Comparison of ENCODE assay signal across 8 cellular contexts in genomic region chr14:35121887-35122695, GRCh38. TPM values are rescaled to one million over a fixed set of nuclear protein-coding genes. Genes with fewer than 3 reads are reported as not detected.
A peak's percentile ranks its signal among the peaks of the same experiment; 100 is the strongest.
DNase-seq lines count a peak whose midpoint lies in the region; ATAC-seq and TF ChIP-seq lines count a peak whose summit lies in the region.

Gene PPP2R3C (minus strand): TSS chr14:35121990. CDS start chr14:35121959, 31 bp downstream.
Gene PRORP (plus strand): TSS chr14:35122552. CDS start chr14:35123246, 694 bp downstream.

- no peaks in the 10 kb centered on the region for H3K79me2 ChIP-seq in mesendoderm (ENCODE audit: control insufficient read depth, insufficient read depth, low read length)

- H3K23ac ChIP-seq in mesendoderm (ENCODE audit: low read length), result no peak within 1 kb of the TSS

- H3K36me3 Mint-ChIP-seq in activated CD8-positive, alpha-beta memory T cell treated with anti-CD3 and anti-CD28 coated beads, Interleukin-2, amount 10 ng/mL, durations not matched to agents 7 days and 5 days, result peaks cover 22% of the 10 kb centered on the region
- H3K36me3 Mint-ChIP-seq in endodermal cell (ENCODE audit: low read depth), result peaks cover 18% of the 10 kb centered on the region

- peak within 1 kb of the TSS; percentile 92 for H3K4me2 ChIP-seq in mesendoderm (ENCODE audit: low read length)

- no peaks in the 10 kb centered on the region for H3K9me3 ChIP-seq in NT2/D1 (ENCODE audit: insufficient read depth, low read length)
- no peaks in the 10 kb centered on the region for H3K9me3 ChIP-seq in endodermal cell (ENCODE audit: control insufficient read depth, low read length)

- WGBS in endodermal cell (ENCODE audit: insufficient coverage in 1 of 2, insufficient read length in 1 of 2), 2 experiments, result 0% methylated on average over 36 to 57 of the region's 57 CpGs
- WGBS in mesendoderm (ENCODE audit: extremely low coverage, insufficient coverage, low lambda C conversion rate), result no CpG with 5 or more reads among the region's 57 CpGs

- H3K18ac ChIP-seq in mesendoderm (ENCODE audit: low read length), result peak within 1 kb of the TSS; percentile 73

- TF ChIP-seq CTCF in endodermal cell (conservative IDR thresholded peaks at IDR 0.05), result no peak

- peak within 1 kb of the TSS; percentile 100 for H3K56ac ChIP-seq in mesendoderm (ENCODE audit: low read length)

- peak within 1 kb of the TSS; percentile 97 for H4K5ac ChIP-seq in mesendoderm (ENCODE audit: low read length)

- no peaks in the 10 kb centered on the region for H3K9me3 Mint-ChIP-seq in activated CD8-positive, alpha-beta memory T cell treated with anti-CD3 and anti-CD28 coated beads, Interleukin-2, amount 10 ng/mL, durations not matched to agents 7 days and 5 days (ENCODE audit: low read depth)
- H3K9me3 Mint-ChIP-seq in endodermal cell, result no peaks in the 10 kb centered on the region

- H2AK5ac ChIP-seq in mesendoderm (ENCODE audit: low read length), result no peak within 1 kb of the TSS

- H3K27me3 Mint-ChIP-seq in activated CD8-positive, alpha-beta memory T cell treated with anti-CD3 and anti-CD28 coated beads, Interleukin-2, amount 10 ng/mL, durations not matched to agents 7 days and 5 days, result no peaks in the 10 kb centered on the region
- no peaks in the 10 kb centered on the region for H3K27me3 Mint-ChIP-seq in endodermal cell (ENCODE audit: insufficient read depth)

- H3K4me3 ChIP-seq in NT2/D1 (ENCODE audit: insufficient read length, low read depth) (peak within 1 kb of the TSS; percentile 67), endodermal cell (ENCODE audit: low read length) (peak within 1 kb of the TSS; percentile 93), mesendoderm (ENCODE audit: low read length) (peak within 1 kb of the TSS; percentile 100)

- no peak within 1 kb of the TSS for H2BK120ac ChIP-seq in mesendoderm (ENCODE audit: low read depth, low read length)

- peaks cover 2% of the 10 kb centered on the region for H3K79me1 ChIP-seq in mesendoderm (ENCODE audit: low read length)

- peak within 1 kb of the TSS; percentile 22 for H3K4ac ChIP-seq in mesendoderm (ENCODE audit: low read depth, low read length)

- H3K27ac ChIP-seq in endodermal cell (ENCODE audit: low read depth, low read length), result peak within 1 kb of the TSS; percentile 97
- H3K27ac ChIP-seq in mesendoderm (ENCODE audit: low read depth, low read length), result peak within 1 kb of the TSS; percentile 58

- peak within 1 kb of the TSS; percentile 97 for H2BK5ac ChIP-seq in mesendoderm (ENCODE audit: low read length)

- H2BK15ac ChIP-seq in mesendoderm (replicated peaks; ENCODE audit: low read depth), result no peak within 1 kb of the TSS

- H3K27me3 ChIP-seq in NT2/D1 (ENCODE audit: insufficient read depth, insufficient read length) (no peaks in the 10 kb centered on the region), endodermal cell (ENCODE audit: control insufficient read depth, insufficient read depth, low read length, poor library complexity, severe bottlenecking) (no peaks in the 10 kb centered on the region), mesendoderm (ENCODE audit: insufficient read depth, low read length, poor library complexity) (no peaks in the 10 kb centered on the region)

- no peak within 1 kb of the TSS for H4K8ac ChIP-seq in mesendoderm (ENCODE audit: low read depth, low read length)

- peak; percentile 93 for DNase-seq in COR-L47 (lab: John Stamatoyannopoulos, UW)
- peak; percentile 35 to 98 (median 84) for DNase-seq in HUDEP-2 (lab: John Stamatoyannopoulos, UW; ENCODE audit: unreplicated experiment in 76 of 76)
- peak; percentile 82 for DNase-seq in NT2/D1 (ENCODE audit: low read depth, low spot score)
- peak; percentile 97 for DNase-seq in activated CD8-positive, alpha-beta memory T cell treated with anti-CD3 and anti-CD28 coated beads, Interleukin-2, amount 10 ng/mL, durations not matched to agents 7 days and 5 days
- peak; percentile 97 for DNase-seq in endodermal cell
- DNase-seq in mesendoderm, result peak; percentile 99
- peak; percentile 77 for DNase-seq in stimulated activated CD8-positive, alpha-beta memory T cell treated with anti-CD3 and anti-CD28 coated beads, Interleukin-15, amount 100 ng/mL, for 1 hour (ENCODE audit: low read depth)

- H3K4me1 ChIP-seq in NT2/D1 (ENCODE audit: insufficient read depth, insufficient read length) (no peaks in the 10 kb centered on the region), endodermal cell (ENCODE audit: control insufficient read depth, insufficient read depth, low read length) (no peaks in the 10 kb centered on the region), mesendoderm (ENCODE audit: control insufficient read depth, low read depth, low read length) (peaks cover 1% of the 10 kb centered on the region)

- peak; percentile 79 for ATAC-seq in GM21381 (IDR thresholded peaks at IDR 0.05; ENCODE audit: unreplicated experiment)
- peak; percentile 90 for ATAC-seq in activated CD8-positive, alpha-beta memory T cell treated with anti-CD3 and anti-CD28 coated beads, Interleukin-2, amount 10 ng/mL, durations not matched to agents 7 days and 5 days

- peak within 1 kb of the TSS; percentile 94 for H3K4me3 Mint-ChIP-seq in activated CD8-positive, alpha-beta memory T cell treated with anti-CD3 and anti-CD28 coated beads, Interleukin-2, amount 10 ng/mL, durations not matched to agents 7 days and 5 days
- peak within 1 kb of the TSS; percentile 96 for H3K4me3 Mint-ChIP-seq in endodermal cell

- peaks cover 9% of the 10 kb centered on the region for H3K36me3 ChIP-seq in NT2/D1 (ENCODE audit: insufficient read depth, insufficient read length, low read length)
- peaks cover 14% of the 10 kb centered on the region for H3K36me3 ChIP-seq in endodermal cell (ENCODE audit: control insufficient read depth, insufficient read depth, low read length)
- H3K36me3 ChIP-seq in mesendoderm (ENCODE audit: control insufficient read depth, insufficient read depth, low read length), result no peaks in the 10 kb centered on the region

- H3K9ac ChIP-seq in NT2/D1 (ENCODE audit: insufficient read length, low read depth) (peak within 1 kb of the TSS; percentile 92), endodermal cell (ENCODE audit: extremely low read depth, low read length, poor library complexity, severe bottlenecking) (peak within 1 kb of the TSS; percentile 94), mesendoderm (ENCODE audit: low read length) (peak within 1 kb of the TSS; percentile 99)

- H3K4me1 Mint-ChIP-seq in activated CD8-positive, alpha-beta memory T cell treated with anti-CD3 and anti-CD28 coated beads, Interleukin-2, amount 10 ng/mL, durations not matched to agents 7 days and 5 days, result peaks cover 56% of the 10 kb centered on the region
- peaks cover 15% of the 10 kb centered on the region for H3K4me1 Mint-ChIP-seq in endodermal cell

- CTCF ChIA-PET in activated CD8-positive, alpha-beta memory T cell treated with anti-CD3 and anti-CD28 coated beads, Interleukin-2, amount 10 ng/mL, durations not matched to agents 7 days and 5 days (lab: Charles Lee), result interaction anchor here (1.2 to 3.3 kb wide), 6 partner anchors 18 to 295 kb away, joined by 3 to 12 read pairs (median 7); partner anchors contain the start of genes FAM177A1, NFKBIA and PSMA6

- peak within 1 kb of the TSS; percentile 99 for H3K27ac Mint-ChIP-seq in activated CD8-positive, alpha-beta memory T cell treated with anti-CD3 and anti-CD28 coated beads, Interleukin-2, amount 10 ng/mL, durations not matched to agents 7 days and 5 days
- H3K27ac Mint-ChIP-seq in endodermal cell, result peak within 1 kb of the TSS; percentile 100

RNA-seq across cellular contexts. Expression of gene PPP2R3C, which starts in this region (rescaled TPM):
- total RNA-seq in activated CD8-positive, alpha-beta memory T cell treated with anti-CD3 and anti-CD28 coated beads, Interleukin-2, amount 10 ng/mL, durations not matched to agents 7 days and 5 days, result 10 to 100 TPM; 38.9 to 47.1 TPM
- 10 to 100 TPM; 18.6 to 36.8 TPM for total RNA-seq in endodermal cell
- polyA plus RNA-seq in endodermal cell (2013, experiment 1 of 2), result 57.7 TPM
- 47.9 TPM for polyA plus RNA-seq in endodermal cell (2013, experiment 2 of 2)
- polyA plus RNA-seq in mesendoderm (2013, experiment 1 of 2), result 41.4 TPM
- polyA plus RNA-seq in mesendoderm (2013, experiment 2 of 2), result 40.6 TPM

RNA-seq across cellular contexts. Expression of gene PRORP, which starts in this region (rescaled TPM):
- total RNA-seq in activated CD8-positive, alpha-beta memory T cell treated with anti-CD3 and anti-CD28 coated beads, Interleukin-2, amount 10 ng/mL, durations not matched to agents 7 days and 5 days, result 10 to 100 TPM; 28.0 to 31.3 TPM
- 10 to 100 TPM; 45.6 to 57.2 TPM for total RNA-seq in endodermal cell
- polyA plus RNA-seq in endodermal cell (2013, experiment 1 of 2), result 26.1 TPM
- 25.7 TPM for polyA plus RNA-seq in endodermal cell (2013, experiment 2 of 2)
- 42.4 TPM for polyA plus RNA-seq in mesendoderm (2013, experiment 1 of 2)
- polyA plus RNA-seq in mesendoderm (2013, experiment 2 of 2), result 42.3 TPM

Comparison
In these comparisons a context has a peak if more than half of its experiments do, and no peak if none do; other contexts are left out.
1. Peak in every context shown above with its lines: DNase-seq, ATAC-seq, H3K4me3 ChIP-seq and H3K27ac ChIP-seq.